In genomic region chr14:55914771-55915170, GRCh38 we compare ENCODE assay signal across 16 cellular contexts.
DNase-seq lines count a peak whose midpoint lies in the region; ATAC-seq and TF ChIP-seq lines count a peak whose summit lies in the region.
"Had no signal": no experiment of that assay in that cellular context is flagged by ENCODE, and none has a peak within 500 bp of the region (broad histone marks: within the 10 kb centered on the region; RNA-seq: fewer than 3 reads in every experiment).

No MANE protein-coding gene starts in this region.

- H4K20me1 ChIP-seq in smooth muscle cell (ENCODE audit: low read depth), result no peaks in the 10 kb centered on the region

- no peak overlapping the region for H3K4me3 ChIP-seq in cardiac fibroblast (replicated peaks in 1 of 2; ENCODE audit: low read depth in 2 of 2, low read length in 2 of 2)
- H3K4me3 ChIP-seq in kidney epithelial cell (ENCODE audit: low read depth, low read length), result no peak overlapping the region
- H3K4me3 ChIP-seq in smooth muscle cell, result no peak overlapping the region
- no peak overlapping the region for H3K4me3 ChIP-seq in psoas muscle
- H3K4me3 ChIP-seq: HAP-1, K562, Peyer's patch had no signal

- peaks cover 17% of the 10 kb centered on the region for H3K4me1 ChIP-seq in smooth muscle cell (ENCODE audit: low read depth)
- H3K4me1 ChIP-seq in psoas muscle, result no peaks in the 10 kb centered on the region
- H3K4me1 ChIP-seq: Peyer's patch had no signal

- H3K4me2 ChIP-seq in smooth muscle cell, result peak overlapping the region; percentile 48

- peak; percentile 11 for DNase-seq in HK-2 (ENCODE audit: unreplicated experiment)
- peak; percentile 10 to 38 for DNase-seq in cardiac fibroblast (ENCODE audit: low read depth in 2 of 2)
- DNase-seq in kidney epithelial cell (ENCODE audit: low read depth), result peak; percentile 71
- no peak for DNase-seq in smooth muscle cell (lab: John Stamatoyannopoulos, UW; ENCODE audit: unreplicated experiment)
- no peak for DNase-seq in left colon
- DNase-seq in left ventricle myocardium superior, result no peak
- DNase-seq in psoas muscle, result no peak
- DNase-seq: 8988T; DND-41; NCI-H1105; NCI-H2081; NK-92 treated with Interleukin-12 subunit alpha and Interleukin-12 subunit beta, amount 100 ng/mL, for 24 hours; Peyer's patch had no signal

- intact Hi-C loops in left colon (cut with DNase I, micrococcal nuclease), result no loop called here
- intact Hi-C loops in left ventricle myocardium superior (cut with micrococcal nuclease), result no loop called here
- intact Hi-C loops in psoas muscle (cut with DNase I), result no loop called here

- no peaks in the 10 kb centered on the region for H3K9me3 ChIP-seq in smooth muscle cell (replicated peaks; ENCODE audit: low read depth)
- no peaks in the 10 kb centered on the region for H3K9me3 ChIP-seq in psoas muscle
- H3K9me3 ChIP-seq: HAP-1, Peyer's patch had no signal

- TF ChIP-seq CTCF in cardiac fibroblast (IDR thresholded peaks at IDR 0.05; ENCODE audit: low read depth, low read length), result no peak
- no peak for TF ChIP-seq CTCF in kidney epithelial cell (IDR thresholded peaks at IDR 0.05; ENCODE audit: insufficient read depth, low read length, poor library complexity, severe bottlenecking)
- no peak for TF ChIP-seq CTCF in smooth muscle cell (IDR thresholded peaks at IDR 0.05; ENCODE audit: borderline replicate concordance, insufficient read depth, poor library complexity, severe bottlenecking)
- no peak for TF ChIP-seq CTCF in psoas muscle (IDR thresholded peaks at IDR 0.05)

- no peaks in the 10 kb centered on the region for H3F3A ChIP-seq in smooth muscle cell (ENCODE audit: low read depth)

- no peaks in the 10 kb centered on the region for H3K79me2 ChIP-seq in smooth muscle cell (ENCODE audit: low read depth)

- no peaks in the 10 kb centered on the region for H3K36me3 ChIP-seq in kidney epithelial cell (ENCODE audit: control insufficient read depth, insufficient read depth, low read length)
- no peaks in the 10 kb centered on the region for H3K36me3 ChIP-seq in smooth muscle cell (ENCODE audit: low read depth)
- H3K36me3 ChIP-seq in psoas muscle (ENCODE audit: insufficient read depth in 1 of 2, low read depth in 1 of 2), result no peaks in the 10 kb centered on the region
- H3K36me3 ChIP-seq: HAP-1, Peyer's patch had no signal

- peak overlapping the region; percentile 17 for H3K9ac ChIP-seq in smooth muscle cell (ENCODE audit: low read depth)

- ATAC-seq in left colon, result no peak
- no peak for ATAC-seq in left ventricle myocardium superior
- no peak for ATAC-seq in psoas muscle
- no peak for ATAC-seq in HG03139 (IDR thresholded peaks at IDR 0.05; ENCODE audit: unreplicated experiment)
- ATAC-seq: K562 had no signal

- H3K27me3 ChIP-seq in kidney epithelial cell (ENCODE audit: control insufficient read depth, insufficient read depth, low read length) (no peaks in the 10 kb centered on the region), smooth muscle cell (ENCODE audit: low read depth) (no peaks in the 10 kb centered on the region), psoas muscle (ENCODE audit: insufficient read depth in 3 of 3, low read length in 2 of 3) (no peaks in the 10 kb centered on the region)
- H3K27me3 ChIP-seq: Peyer's patch had no signal

- no peak overlapping the region for H2AFZ ChIP-seq in smooth muscle cell (ENCODE audit: low read depth)

- H3K27ac ChIP-seq in smooth muscle cell (ENCODE audit: low read depth) (peak overlapping the region; percentile 90), psoas muscle (no peak overlapping the region)

Comparison
In these comparisons a context has a peak if more than half of its experiments do, and no peak if none do; other contexts are left out.
1. DNase-seq: peak in HK-2 (single experiment), cardiac fibroblast (2 of 2) and kidney epithelial cell (single experiment); none in smooth muscle cell (single experiment), left colon (0 of 2), left ventricle myocardium superior (single experiment) and psoas muscle (0 of 2).